Comparison of ENCODE assay signal across 22 cellular contexts in genomic region chr9:138011951-138012500, GRCh38.
"Had no signal": no experiment of that assay in that cellular context is flagged by ENCODE, and none has a peak within 500 bp of the region (broad histone marks: within the 10 kb centered on the region; RNA-seq: fewer than 3 reads in every experiment).

No MANE protein-coding gene starts in this region.

- DNase-seq: effector CD4-positive, alpha-beta T cell; foreskin melanocyte; immature natural killer cell; mesenchymal stem cell; midbrain; naive B cell; posterior cingulate gyrus; stimulated activated CD4-positive, alpha-beta T cell treated with anti-CD3 and anti-CD28 coated beads, Interleukin-4, amount 100 ng/mL, for 1 hour; stimulated activated CD8-positive, alpha-beta memory T cell treated with anti-CD3 and anti-CD28 coated beads, Interleukin-4, amount 100 ng/mL, for 48 hours; stimulated activated naive CD8-positive, alpha-beta T cell treated with anti-CD3 and anti-CD28 coated beads, Interleukin-15, Interleukin-2, amounts not matched to agents 100 U/mL and 50 U/mL, for 24 hours; thyroid gland; uterus had no signal

- H3K4me1 Mint-ChIP-seq: immature natural killer cell; neural crest cell; stimulated activated effector memory CD8-positive, alpha-beta T cell treated with anti-CD3 and anti-CD28 coated beads, Interleukin-12 subunit alpha, Interleukin-12 subunit beta, amount 100 ng/mL, for 72 hours had no signal

- H3K4me3 Mint-ChIP-seq: immature natural killer cell; naive B cell; neural crest cell; stimulated activated effector memory CD8-positive, alpha-beta T cell treated with anti-CD3 and anti-CD28 coated beads, Interleukin-12 subunit alpha, Interleukin-12 subunit beta, amount 100 ng/mL, for 72 hours; type B pancreatic cell had no signal

- ATAC-seq: heart left ventricle; left lung; stimulated activated effector memory CD8-positive, alpha-beta T cell treated with anti-CD3 and anti-CD28 coated beads, Interleukin-12 subunit alpha, Interleukin-12 subunit beta, amount 100 ng/mL, for 72 hours; stimulated activated naive CD8-positive, alpha-beta T cell treated with anti-CD3 and anti-CD28 coated beads, Interleukin-15, Interleukin-2, amounts not matched to agents 100 U/mL and 50 U/mL, for 24 hours had no signal

- H3K27me3 ChIP-seq: heart left ventricle, right atrium auricular region, suprapubic skin, thyroid gland, uterus had no signal

- H3K9me3 Mint-ChIP-seq: immature natural killer cell; naive B cell; neural crest cell; stimulated activated effector memory CD8-positive, alpha-beta T cell treated with anti-CD3 and anti-CD28 coated beads, Interleukin-12 subunit alpha, Interleukin-12 subunit beta, amount 100 ng/mL, for 72 hours; type B pancreatic cell had no signal

- H3K27ac ChIP-seq: coronary artery, heart left ventricle, left lung, right atrium auricular region, suprapubic skin, thyroid gland, uterus had no signal

- H3K27ac Mint-ChIP-seq: immature natural killer cell; stimulated activated effector memory CD8-positive, alpha-beta T cell treated with anti-CD3 and anti-CD28 coated beads, Interleukin-12 subunit alpha, Interleukin-12 subunit beta, amount 100 ng/mL, for 72 hours; type B pancreatic cell had no signal

- H3K4me3 ChIP-seq: coronary artery, heart left ventricle, left lung, lung, right atrium auricular region, smooth muscle cell, suprapubic skin, thyroid gland, uterus had no signal

- H3K9me3 ChIP-seq: heart left ventricle, left lung, right atrium auricular region, suprapubic skin, thyroid gland, uterus had no signal

- H3K36me3 Mint-ChIP-seq: immature natural killer cell; naive B cell; stimulated activated effector memory CD8-positive, alpha-beta T cell treated with anti-CD3 and anti-CD28 coated beads, Interleukin-12 subunit alpha, Interleukin-12 subunit beta, amount 100 ng/mL, for 72 hours; type B pancreatic cell had no signal

- H3K36me3 ChIP-seq: heart left ventricle, left lung, right atrium auricular region, suprapubic skin, thyroid gland, uterus had no signal

- H3K4me1 ChIP-seq: left lung, right atrium auricular region, suprapubic skin, uterus had no signal
